25 cellular contexts compared by ENCODE assay signal in genomic region chr6:96811136-96811535, GRCh38.
"Had no signal": no experiment of that assay in that cellular context is flagged by ENCODE, and none has a peak within 500 bp of the region (broad histone marks: within the 10 kb centered on the region; RNA-seq: fewer than 3 reads in every experiment).

No MANE protein-coding gene starts in this region.

- H3K4me3 ChIP-seq: pancreas, transverse colon, uterus had no signal

- H3K36me3 ChIP-seq: neutrophil, pancreas, transverse colon, uterus had no signal

- H3K27me3 ChIP-seq: dorsolateral prefrontal cortex, neutrophil, pancreas, transverse colon, uterus had no signal

- H3K27ac ChIP-seq: neutrophil, pancreas, transverse colon, uterus, VCaP had no signal

- H3K9me3 ChIP-seq: neutrophil, pancreas, transverse colon, uterus had no signal

- ATAC-seq: activated CD8-positive, alpha-beta memory T cell treated with anti-CD3 and anti-CD28 coated beads, Interleukin-2, amount 10 ng/mL, durations not matched to agents 7 days and 5 days; activated CD8-positive, alpha-beta T cell treated with anti-CD3 and anti-CD28 coated beads for 36 hours; effector memory CD8-positive, alpha-beta T cell; esophagus mucosa; left cardiac atrium; natural killer cell; pancreas; right cardiac atrium; stimulated activated effector memory CD8-positive, alpha-beta T cell treated with anti-CD3 and anti-CD28 coated beads, Interleukin-12 subunit alpha, Interleukin-12 subunit beta, amount 100 ng/mL, for 72 hours; stimulated activated naive CD8-positive, alpha-beta T cell treated with anti-CD3 and anti-CD28 coated beads, Interleukin-15, amount 100 ng/mL, for 72 hours had no signal

- H3K4me1 ChIP-seq: pancreas, transverse colon, uterus had no signal

- DNase-seq: activated CD4-positive, alpha-beta T cell treated with anti-CD3 and anti-CD28 coated beads, Interleukin-2, amount 10 ng/mL, durations not matched to agents 7 days and 5 days; activated CD4-positive, CD25-positive, alpha-beta regulatory T cell treated with anti-CD3 and anti-CD28 coated beads, Interleukin-2, amount 50 U/mL, for 72 hours; activated CD8-positive, alpha-beta memory T cell treated with anti-CD3 and anti-CD28 coated beads, Interleukin-2, amount 10 ng/mL, durations not matched to agents 7 days and 5 days; activated CD8-positive, alpha-beta T cell treated with anti-CD3 and anti-CD28 coated beads for 36 hours; activated effector memory CD4-positive, alpha-beta T cell treated with anti-CD3 and anti-CD28 coated beads, Interleukin-2, amount 50 U/mL, for 16 hours; activated naive CD4-positive, alpha-beta T cell treated with anti-CD3 and anti-CD28 coated beads, Interleukin-2, amount 10 ng/mL, durations not matched to agents 7 days and 5 days; activated T-cell treated with anti-CD3 and anti-CD28 coated beads for 4 hours; anterior cingulate cortex; central memory CD4-positive, alpha-beta T cell; dorsolateral prefrontal cortex; effector memory CD8-positive, alpha-beta T cell; foreskin melanocyte; hypothalamus; left cardiac atrium; natural killer cell; pancreas; right cardiac atrium; stimulated activated CD4-positive, alpha-beta T cell treated with anti-CD3 and anti-CD28 coated beads, Interleukin-1b, Interleukin-23, amount 100 ng/mL, for 48 hours; stimulated activated naive CD8-positive, alpha-beta T cell treated with anti-CD3 and anti-CD28 coated beads, Interleukin-15, amount 100 ng/mL, for 72 hours; transverse colon; uterus had no signal
